ENCODE assay signal across 8 cellular contexts in the genomic region with DNA sequence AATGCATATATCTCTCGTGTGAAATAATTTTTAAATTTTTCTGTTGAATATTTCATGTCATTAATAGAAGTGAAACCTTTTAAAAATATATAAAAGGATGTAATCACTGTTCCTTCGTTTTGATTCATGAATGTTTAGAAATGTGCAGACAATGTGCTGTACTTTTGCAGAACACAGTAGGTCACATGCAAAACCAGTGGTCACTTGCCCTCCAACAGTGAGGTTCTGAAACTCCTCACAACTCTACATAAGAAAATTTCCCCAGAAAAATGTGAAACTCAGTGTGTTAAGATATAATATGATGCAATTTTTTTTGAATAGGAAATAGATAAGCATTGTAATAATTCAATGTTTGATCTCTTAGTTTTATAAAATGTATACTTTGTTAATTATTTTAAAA.
DNase-seq lines count a peak whose midpoint lies in the region; ATAC-seq, FAIRE-seq and TF ChIP-seq lines count a peak whose summit lies in the region.
"Not testable (repeated sequence)": the region's sequence is repeated elsewhere in the genome, so short reads cannot be mapped to it uniquely, and the experiment has no call there.

No MANE protein-coding gene starts in this region.

- H3K4me1 Mint-ChIP-seq in stimulated activated naive B cell treated with anti-CD40 and anti-IgM and Interleukin-4, amounts not matched to agents 10 μg/mL and 1 μg/mL and 100 μg/mL, for 72 hours, result not testable (repeated sequence)

- not testable (repeated sequence) for H3K4me3 Mint-ChIP-seq in stimulated activated naive B cell treated with anti-CD40 and anti-IgM and Interleukin-4, amounts not matched to agents 10 μg/mL and 1 μg/mL and 100 μg/mL, for 72 hours

- not testable (repeated sequence) for TF ChIP-seq POLR2A in H54 (IDR thresholded peaks at IDR 0.05; ENCODE audit: low read depth, low read length)

- not testable (repeated sequence) for H3K27ac Mint-ChIP-seq in stimulated activated naive B cell treated with anti-CD40 and anti-IgM and Interleukin-4, amounts not matched to agents 10 μg/mL and 1 μg/mL and 100 μg/mL, for 72 hours

- H3K27me3 Mint-ChIP-seq in stimulated activated naive B cell treated with anti-CD40 and anti-IgM and Interleukin-4, amounts not matched to agents 10 μg/mL and 1 μg/mL and 100 μg/mL, for 72 hours, result not testable (repeated sequence)

- FAIRE-seq in H54 (lab: Jason Lieb, UNC), result peak; percentile 6

- ATAC-seq in GM18498 (IDR thresholded peaks at IDR 0.05; ENCODE audit: unreplicated experiment), result peak; percentile 80
- peak; percentile 68 for ATAC-seq in GM18868 (IDR thresholded peaks at IDR 0.05; ENCODE audit: unreplicated experiment)
- peak; percentile 73 for ATAC-seq in GM21367 (IDR thresholded peaks at IDR 0.05; ENCODE audit: unreplicated experiment)
- peak; percentile 92 for ATAC-seq in HG02885 (IDR thresholded peaks at IDR 0.05; ENCODE audit: poor library complexity, unreplicated experiment)
- peak; percentile 73 for ATAC-seq in HG03280 (IDR thresholded peaks at IDR 0.05; ENCODE audit: unreplicated experiment)
- peak; percentile 64 for ATAC-seq in HG03521 (IDR thresholded peaks at IDR 0.05; ENCODE audit: unreplicated experiment)
- peak; percentile 64 to 71 for ATAC-seq in stimulated activated naive B cell treated with anti-CD40 and anti-IgM and Interleukin-4, amounts not matched to agents 10 μg/mL and 1 μg/mL and 100 μg/mL, for 72 hours (replicated peaks)

- not testable (repeated sequence) for DNase-seq in H54 (ENCODE audit: insufficient read length, low spot score); stimulated activated naive B cell treated with anti-CD40 and anti-IgM and Interleukin-4, amounts not matched to agents 10 μg/mL and 1 μg/mL and 100 μg/mL, for 72 hours

- H3K36me3 Mint-ChIP-seq in stimulated activated naive B cell treated with anti-CD40 and anti-IgM and Interleukin-4, amounts not matched to agents 10 μg/mL and 1 μg/mL and 100 μg/mL, for 72 hours, result not testable (repeated sequence)

- not testable (repeated sequence) for H3K9me3 Mint-ChIP-seq in stimulated activated naive B cell treated with anti-CD40 and anti-IgM and Interleukin-4, amounts not matched to agents 10 μg/mL and 1 μg/mL and 100 μg/mL, for 72 hours
